ENCODE assay signal across 3 cellular contexts in genomic region chr4:163091685-163092034, GRCh38.
TF ChIP-seq lines count a peak whose summit lies in the region.

No MANE protein-coding gene starts in this region.

TF ChIP-seq in SK-N-SH treated with all-trans-retinoic acid at 6 μM for 48 hours, 23 proteins besides CTCF, POLR2A, EP300 and RAD21 (continued from another document):
- TF ChIP-seq OSR1 (CRISPR knock-in tag; IDR thresholded peaks at IDR 0.05) (no peak), SNAI2 (CRISPR knock-in tag; IDR thresholded peaks at IDR 0.05) (no peak)
TF ChIP-seq in SK-N-SH treated with all-trans-retinoic acid at 6 μM for 48 hours: peak in this region for 0.

TF ChIP-seq in SK-N-SH, 30 proteins besides CTCF, POLR2A, EP300 and RAD21:
- TF ChIP-seq NRF1 (IDR thresholded peaks at IDR 0.05; ENCODE audit: low read depth, low read length) (no peak), CHD2 (IDR thresholded peaks at IDR 0.05; ENCODE audit: low read length, partially characterized antibody) (no peak), ELF1 (IDR thresholded peaks at IDR 0.05) (no peak), EZH2phosphoT487 (IDR thresholded peaks at IDR 0.05; ENCODE audit: borderline replicate concordance, low read depth) (no peak), TEAD4 (IDR thresholded peaks at IDR 0.05; ENCODE audit: borderline replicate concordance, insufficient read depth) (no peak), REST (IDR thresholded peaks at IDR 0.05; ENCODE audit: low read depth, low read length) (no peak), MEF2A (IDR thresholded peaks at IDR 0.05; ENCODE audit: borderline replicate concordance, low read depth) (no peak), GABPA (IDR thresholded peaks at IDR 0.05; ENCODE audit: low read depth) (no peak), POLR2AphosphoS5 (IDR thresholded peaks at IDR 0.05; ENCODE audit: low read depth, low read length) (no peak), MAX (IDR thresholded peaks at IDR 0.05; ENCODE audit: low read depth) (no peak), FOXM1 (IDR thresholded peaks at IDR 0.05; ENCODE audit: low read depth) (no peak), MXI1 (IDR thresholded peaks at IDR 0.05; ENCODE audit: low read depth, low read length) (no peak), SIN3A (IDR thresholded peaks at IDR 0.05; ENCODE audit: borderline replicate concordance, low read depth, low read length) (no peak), NFIC (IDR thresholded peaks at IDR 0.05; ENCODE audit: borderline replicate concordance) (no peak)

TF ChIP-seq in GM12878, 131 proteins besides CTCF, POLR2A, EP300 and RAD21:
- TF ChIP-seq HSF1 (IDR thresholded peaks at IDR 0.05; ENCODE audit: low read depth, low read length) (no peak), RELB (IDR thresholded peaks at IDR 0.05; ENCODE audit: low read depth) (no peak), YBX1 (IDR thresholded peaks at IDR 0.05) (no peak), ZZZ3 (IDR thresholded peaks at IDR 0.05; ENCODE audit: control insufficient read depth, insufficient read length, low read depth) (no peak), MEF2B (IDR thresholded peaks at IDR 0.05; ENCODE audit: partially characterized antibody, poor library complexity, severe bottlenecking) (no peak), BRCA1 (IDR thresholded peaks at IDR 0.05; ENCODE audit: low read depth, low read length) (no peak), MYB (IDR thresholded peaks at IDR 0.05; ENCODE audit: borderline replicate concordance, low read depth, low read length) (no peak), ZBED1 (IDR thresholded peaks at IDR 0.05; ENCODE audit: borderline replicate concordance) (no peak), CREM (IDR thresholded peaks at IDR 0.05; ENCODE audit: low read depth) (no peak), RFX5 (IDR thresholded peaks at IDR 0.05; ENCODE audit: low read depth, low read length) (no peak), E2F8 (IDR thresholded peaks at IDR 0.05; ENCODE audit: low read depth, partially characterized antibody) (no peak), PML (IDR thresholded peaks at IDR 0.05; ENCODE audit: low read length) (no peak), PBX3 (IDR thresholded peaks at IDR 0.05; ENCODE audit: insufficient replicate concordance, low read depth, low read length) (no peak), E2F4 (IDR thresholded peaks at IDR 0.05; ENCODE audit: low read depth, low read length) (no peak), MLLT1 (IDR thresholded peaks at IDR 0.05) (no peak), POLR2AphosphoS5 (IDR thresholded peaks at IDR 0.05; ENCODE audit: low read length) (no peak), ZSCAN29 (IDR thresholded peaks at IDR 0.05) (no peak), MYC (IDR thresholded peaks at IDR 0.05; ENCODE audit: insufficient read depth, insufficient read length, insufficient replicate concordance, low read length, severe bottlenecking) (no peak), KDM1A (IDR thresholded peaks at IDR 0.05; ENCODE audit: borderline replicate concordance) (no peak), CREB1 (IDR thresholded peaks at IDR 0.05; ENCODE audit: low read depth) (no peak)
TF ChIP-seq in GM12878: peak in this region for 0.
